Comparison of ENCODE assay signal across 11 cellular contexts in the genomic region with DNA sequence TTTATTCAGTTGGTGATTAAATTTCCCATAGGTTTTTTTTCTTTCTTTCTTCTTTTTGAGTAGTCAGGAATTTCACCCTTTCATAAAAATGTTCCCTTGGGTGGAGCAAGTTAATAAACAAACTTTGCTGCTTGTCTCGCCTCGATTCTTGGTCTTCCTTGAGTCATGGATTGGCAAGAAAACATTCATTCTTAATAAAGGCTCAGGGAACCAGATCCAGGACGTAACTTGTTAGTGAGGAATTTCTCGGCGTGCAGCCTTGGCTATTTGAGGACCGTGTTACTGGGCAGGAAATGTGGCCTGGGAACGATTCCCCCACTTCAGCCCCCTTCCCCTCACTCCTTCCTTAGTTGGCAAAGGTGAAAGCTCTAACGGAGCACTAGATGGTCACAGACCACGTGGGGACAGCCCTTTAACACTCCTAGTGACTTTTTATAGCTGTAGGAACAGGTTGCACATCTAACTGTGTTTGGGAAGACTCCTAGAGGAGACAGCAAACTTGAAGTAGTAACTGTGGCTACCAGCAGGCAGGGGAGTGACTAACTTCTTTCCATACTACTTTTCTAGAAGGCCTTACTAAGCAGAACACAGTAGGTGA.
DNase-seq lines count a peak whose midpoint lies in the region; ATAC-seq and TF ChIP-seq lines count a peak whose summit lies in the region.
"Had no signal": no experiment of that assay in that cellular context is flagged by ENCODE, and none has a peak within 500 bp of the region (broad histone marks: within the 10 kb centered on the region; RNA-seq: fewer than 3 reads in every experiment).

No MANE protein-coding gene starts in this region.

- H3K36me3 ChIP-seq in suprapubic skin (no peaks in the 10 kb centered on the region), right lobe of liver (no peaks in the 10 kb centered on the region)

- peak overlapping the region; percentile 64 to 97 (median 86) for H3K4me3 ChIP-seq in dorsolateral prefrontal cortex
- H3K4me3 ChIP-seq in suprapubic skin, result no peak overlapping the region
- no peak overlapping the region for H3K4me3 ChIP-seq in right lobe of liver
- H3K4me3 ChIP-seq: body of pancreas had no signal

- DNase-seq in HS-27A (ENCODE audit: low read depth), result peak; percentile 53
- DNase-seq in dorsolateral prefrontal cortex, result peak in 3 of 10 donors; percentile 43 to 54 (median 45)
- DNase-seq in kidney tubule cell (ENCODE audit: low spot score), result peak; percentile 85
- no peak for DNase-seq in suprapubic skin (ENCODE audit: low spot score in 2 of 2)
- no peak for DNase-seq in DMS53 treated with DMSO at 0.1 percent for 48 hours (lab: John Stamatoyannopoulos, UW; ENCODE audit: unreplicated experiment)
- DNase-seq in NCI-H446 treated with DMSO at 0.1 percent for 48 hours (lab: John Stamatoyannopoulos, UW), result no peak
- DNase-seq in right lobe of liver, result no peak
- DNase-seq: NCI-H1417 treated with DMSO at 0.1 percent for 48 hours; stimulated activated naive CD4-positive, alpha-beta T cell treated with Interleukin-2 at 50 U/mL for 16 hours had no signal

- ATAC-seq in right lobe of liver (no peak), HG03196 (IDR thresholded peaks at IDR 0.05; ENCODE audit: unreplicated experiment) (no peak)
- ATAC-seq: body of pancreas had no signal

- H3K9me3 ChIP-seq in suprapubic skin, result no peaks in the 10 kb centered on the region
- no peaks in the 10 kb centered on the region for H3K9me3 ChIP-seq in right lobe of liver
- H3K9me3 ChIP-seq: body of pancreas had no signal

- H3K4me1 ChIP-seq in suprapubic skin, result peaks cover 56% of the 10 kb centered on the region
- H3K4me1 ChIP-seq in right lobe of liver, result peaks cover 0 to 7% (median 3%) of the 10 kb centered on the region in 4 donors

- TF ChIP-seq POLR2A in suprapubic skin (IDR thresholded peaks at IDR 0.05) (no peak), right lobe of liver (IDR thresholded peaks at IDR 0.05) (no peak)

- intact Hi-C loops in dorsolateral prefrontal cortex (cut with DNase I), result loop anchor here (5.0 kb wide), 2 partner anchors 69 to 279 kb away; no protein-coding TSS in a partner anchor
- intact Hi-C loops in right lobe of liver (cut with DNase I), result no loop called here

- H3K27me3 ChIP-seq in dorsolateral prefrontal cortex (no peaks in the 10 kb centered on the region), suprapubic skin (no peaks in the 10 kb centered on the region), right lobe of liver (no peaks in the 10 kb centered on the region)
- H3K27me3 ChIP-seq: body of pancreas had no signal

- H3K27ac ChIP-seq in dorsolateral prefrontal cortex (peak overlapping the region; percentile 82 to 100 (median 97)), suprapubic skin (peak overlapping the region; percentile 78), right lobe of liver (no peak overlapping the region)
- H3K27ac ChIP-seq: body of pancreas had no signal

- no peak for TF ChIP-seq EP300 in suprapubic skin (IDR thresholded peaks at IDR 0.05)

- 9% methylated on average over 9 of the region's 9 CpGs for WGBS in suprapubic skin
- WGBS in right lobe of liver (ENCODE audit: insufficient coverage, low coverage, low lambda C conversion rate, missing lambda C conversion rate), result 43% methylated on average over 8 of the region's 9 CpGs

- peak in 1 of 56 donors; percentile 11 for TF ChIP-seq CTCF in dorsolateral prefrontal cortex (IDR thresholded peaks at IDR 0.05 in 54 of 56, conservative IDR thresholded peaks at IDR 0.05 in 2 of 56; ENCODE audit: low read depth in 1 of 56, partially characterized antibody in 56 of 56)
- no peak for TF ChIP-seq CTCF in suprapubic skin (IDR thresholded peaks at IDR 0.05)
- no peak for TF ChIP-seq CTCF in right lobe of liver (IDR thresholded peaks at IDR 0.05)

Comparison
In these comparisons a context has a peak if more than half of its experiments do, and no peak if none do; other contexts are left out.
1. DNase-seq: peak in HS-27A (single experiment) and kidney tubule cell (single experiment); none in suprapubic skin (0 of 2), DMS53 treated with DMSO at 0.1 percent for 48 hours (single experiment), NCI-H446 treated with DMSO at 0.1 percent for 48 hours (single experiment) and right lobe of liver (0 of 3).
2. H3K27ac ChIP-seq: peak in dorsolateral prefrontal cortex (59 of 59) and suprapubic skin (single experiment); none in right lobe of liver (0 of 3).
3. H3K4me3 ChIP-seq: peak in dorsolateral prefrontal cortex (59 of 59); none in suprapubic skin (single experiment) and right lobe of liver (0 of 3).
4. intact Hi-C loops: an anchor here in dorsolateral prefrontal cortex (5.0 kb wide); none called in right lobe of liver.